Comparison of ENCODE assay signal across 34 cellular contexts in the genomic region with DNA sequence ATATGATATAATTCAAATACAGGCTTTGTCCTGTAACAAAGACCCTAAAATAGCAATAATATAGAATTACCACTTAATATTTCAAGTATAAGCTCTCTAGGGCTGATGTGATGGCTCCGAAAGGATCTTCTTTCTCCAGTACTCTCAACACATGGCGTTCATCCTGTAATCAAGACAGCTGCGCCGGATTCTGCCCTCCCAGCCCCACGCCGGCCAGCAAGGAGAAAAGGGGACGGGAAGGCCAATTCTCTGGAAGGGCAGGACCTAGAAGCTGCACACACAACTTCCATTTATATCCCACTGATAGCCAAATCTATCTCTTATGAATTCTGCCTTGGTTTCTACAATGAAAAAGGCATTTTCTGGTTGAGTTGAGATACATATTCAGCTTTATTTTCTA. TPM values are rescaled to one million over a fixed set of nuclear protein-coding genes. Genes with fewer than 3 reads are reported as not detected.
"Had no signal": no experiment of that assay in that cellular context is flagged by ENCODE, and none has a peak within 500 bp of the region (broad histone marks: within the 10 kb centered on the region; RNA-seq: fewer than 3 reads in every experiment).

No MANE protein-coding gene starts in this region.

- H3K4me3 ChIP-seq: MG63, SJSA1 had no signal

- H3K9ac ChIP-seq: SK-N-SH had no signal

- H3K27ac ChIP-seq: brain microvascular endothelial cell, SJSA1 had no signal

- DNase-seq: activated CD4-positive, alpha-beta T cell treated with anti-CD3 and anti-CD28 coated beads, Interleukin-2, amount 10 ng/mL, durations not matched to agents 24 days and 14 days; activated CD4-positive, alpha-beta T cell treated with anti-CD3 and anti-CD28 coated beads, Interleukin-2, amount 50 U/mL, for 4 hours; activated CD8-positive, alpha-beta T cell treated with anti-CD3 and anti-CD28 coated beads for 36 hours; activated effector memory CD4-positive, alpha-beta T cell treated with Interleukin-2 at 50 U/mL for 16 hours; activated naive CD4-positive, alpha-beta T cell; activated naive CD4-positive, alpha-beta T cell treated with anti-CD3 and anti-CD28 coated beads, Interleukin-2, amount 50 U/mL, for 16 hours; activated naive CD8-positive, alpha-beta T cell treated with anti-CD3 and anti-CD28 coated beads for 36 hours; activated T-cell treated with anti-CD3 and anti-CD28 coated beads for 4 hours; activated T-cell treated with anti-CD3 and anti-CD28 coated beads, Interleukin-2, amount 50 U/mL, for 4 hours; amniotic stem cell; aorta; brain microvascular endothelial cell; central memory CD4-positive, alpha-beta T cell; Kasumi-1; KBM-7; MG63; NCI-H1048; NCI-H1105 treated with DMSO at 0.1 percent for 48 hours; NCI-H1436 treated with DMSO at 0.1 percent for 48 hours; NCI-H1694 treated with DMSO at 0.1 percent for 48 hours; NCI-H2029; NCI-H2171; NCI-H2227 treated with DMSO at 0.1 percent for 48 hours; NCI-H446; NCI-H524; NCI-H69; SHP77; SK-N-SH had no signal

- H3K9me3 ChIP-seq: MG63, SJSA1, SK-N-SH had no signal

- FAIRE-seq: TTC549 had no signal

- H3K36me3 ChIP-seq: brain microvascular endothelial cell, MG63, SJSA1 had no signal

- ATAC-seq: activated CD8-positive, alpha-beta T cell treated with anti-CD3 and anti-CD28 coated beads for 36 hours; activated T-cell treated with anti-CD3 and anti-CD28 coated beads, Interleukin-2, amount 50 U/mL, for 4 hours; Panc1 had no signal

- H3K4me2 ChIP-seq: SK-N-SH had no signal

- H3K4me1 ChIP-seq: SJSA1 had no signal

RNA-seq across cellular contexts. Expression of a gene that starts 32.0 kb away (rescaled TPM):
- total RNA-seq: activated CD4-positive, alpha-beta T cell treated with anti-CD3 and anti-CD28 coated beads, Interleukin-2, amount 10 ng/mL, durations not matched to agents 24 days and 14 days; activated CD8-positive, alpha-beta T cell treated with anti-CD3 and anti-CD28 coated beads for 36 hours; activated naive CD8-positive, alpha-beta T cell treated with anti-CD3 and anti-CD28 coated beads for 36 hours; activated T-cell treated with anti-CD3 and anti-CD28 coated beads, Interleukin-2, amount 50 U/mL, for 4 hours; activated T-helper 1 cell treated with anti-CD3 and anti-CD28 coated beads, Interleukin-12 subunit alpha, Interleukin-12 subunit beta, Interleukin-2, Interleukin-4 antibody, amounts not matched to agents 30 ng/mL and 10 ng/mL and 1 ng/mL, durations not matched to agents 14 hours and 24 hours and 36 hours; aorta; RPMI7951; SJSA1 had no signal
- polyA plus RNA-seq: aorta, IgD-negative memory B cell, SK-N-SH had no signal
